Comparison of ENCODE assay signal across 8 cellular contexts in genomic region chr12:6961695-6962284, GRCh38. TPM values are rescaled to one million over a fixed set of nuclear protein-coding genes. Genes with fewer than 3 reads are reported as not detected.
DNase-seq lines count a peak whose midpoint lies in the region; ATAC-seq and TF ChIP-seq lines count a peak whose summit lies in the region.

No MANE protein-coding gene starts in this region.

- H3K27me3 ChIP-seq in parathyroid adenoma (ENCODE audit: control insufficient read depth, insufficient read depth, low read length) = no peaks in the 10 kb centered on the region

- DNase-seq in DMS153 (lab: John Stamatoyannopoulos, UW) = peak; percentile 86
- DNase-seq in NCI-H774 (lab: John Stamatoyannopoulos, UW) = peak; percentile 88
- DNase-seq in cardiac septum (ENCODE audit: low spot score) = peak; percentile 79
- no peak for DNase-seq in GOT3 (lab: John Stamatoyannopoulos, UW)

- no peaks in the 10 kb centered on the region for H3K27me3 Mint-ChIP-seq in activated naive CD4-positive, alpha-beta T cell treated with anti-CD3 and anti-CD28 coated beads, Interleukin-2, amount 50 U/mL, for 24 hours

- H3K9me3 Mint-ChIP-seq in activated naive CD4-positive, alpha-beta T cell treated with anti-CD3 and anti-CD28 coated beads, Interleukin-2, amount 50 U/mL, for 24 hours = no peaks in the 10 kb centered on the region

- peak overlapping the region; percentile 99 for H3K4me3 ChIP-seq in parathyroid adenoma (ENCODE audit: low read depth, low read length)

- no peaks in the 10 kb centered on the region for H3K9me3 ChIP-seq in parathyroid adenoma (ENCODE audit: control insufficient read depth, low read length)

- H3K4me3 Mint-ChIP-seq in activated naive CD4-positive, alpha-beta T cell treated with anti-CD3 and anti-CD28 coated beads, Interleukin-2, amount 50 U/mL, for 24 hours = peak overlapping the region; percentile 84

- H3K36me3 Mint-ChIP-seq in activated naive CD4-positive, alpha-beta T cell treated with anti-CD3 and anti-CD28 coated beads, Interleukin-2, amount 50 U/mL, for 24 hours = peaks cover 31% of the 10 kb centered on the region

- H3K79me2 ChIP-seq in parathyroid adenoma = peaks cover 30% of the 10 kb centered on the region

- H3K27ac Mint-ChIP-seq in activated naive CD4-positive, alpha-beta T cell treated with anti-CD3 and anti-CD28 coated beads, Interleukin-2, amount 50 U/mL, for 24 hours = peak overlapping the region; percentile 97

- ATAC-seq in HG03060 (IDR thresholded peaks at IDR 0.05; ENCODE audit: low read depth, unreplicated experiment) (peak; percentile 11), GM21515 (IDR thresholded peaks at IDR 0.05; ENCODE audit: unreplicated experiment) (no peak)

- H3K4me1 ChIP-seq in parathyroid adenoma = peaks cover 26% of the 10 kb centered on the region

- H2AFZ ChIP-seq in parathyroid adenoma = peak overlapping the region; percentile 94

- H3K9ac ChIP-seq in parathyroid adenoma = no peak overlapping the region

- peak overlapping the region; percentile 82 for H3K4me2 ChIP-seq in parathyroid adenoma (ENCODE audit: low read length)

- peaks cover 79% of the 10 kb centered on the region for H3K4me1 Mint-ChIP-seq in activated naive CD4-positive, alpha-beta T cell treated with anti-CD3 and anti-CD28 coated beads, Interleukin-2, amount 50 U/mL, for 24 hours

- peak overlapping the region; percentile 98 for H3K27ac ChIP-seq in parathyroid adenoma

- no peaks in the 10 kb centered on the region for H3K36me3 ChIP-seq in parathyroid adenoma (ENCODE audit: control insufficient read depth, insufficient read depth, low read length)

- TF ChIP-seq CTCF in parathyroid adenoma (IDR thresholded peaks at IDR 0.05) = peak; percentile 51

- intact Hi-C loops in cardiac septum (cut with DNase I) = no loop called here

RNA-seq across cellular contexts. Expression of gene PHB2, which starts 8.7 kb away (rescaled TPM):
- 125 TPM for total RNA-seq in cardiac septum

RNA-seq across cellular contexts. Expression of gene EMG1, which starts 8.9 kb away (rescaled TPM):
- total RNA-seq in cardiac septum = 32.7 TPM

RNA-seq across cellular contexts. Expression of gene PTPN6, which starts 10.6 kb away (rescaled TPM):
- 7.0 TPM for total RNA-seq in cardiac septum

RNA-seq across cellular contexts. Expression of gene C12orf57, which starts 18.0 kb away (rescaled TPM):
- 162 TPM for total RNA-seq in cardiac septum

RNA-seq across cellular contexts. Expression of gene RNU7-1, which starts 18.2 kb away (rescaled TPM):
- not detected for total RNA-seq in cardiac septum
